Comparison of ENCODE assay signal across 8 cellular contexts in the genomic region with DNA sequence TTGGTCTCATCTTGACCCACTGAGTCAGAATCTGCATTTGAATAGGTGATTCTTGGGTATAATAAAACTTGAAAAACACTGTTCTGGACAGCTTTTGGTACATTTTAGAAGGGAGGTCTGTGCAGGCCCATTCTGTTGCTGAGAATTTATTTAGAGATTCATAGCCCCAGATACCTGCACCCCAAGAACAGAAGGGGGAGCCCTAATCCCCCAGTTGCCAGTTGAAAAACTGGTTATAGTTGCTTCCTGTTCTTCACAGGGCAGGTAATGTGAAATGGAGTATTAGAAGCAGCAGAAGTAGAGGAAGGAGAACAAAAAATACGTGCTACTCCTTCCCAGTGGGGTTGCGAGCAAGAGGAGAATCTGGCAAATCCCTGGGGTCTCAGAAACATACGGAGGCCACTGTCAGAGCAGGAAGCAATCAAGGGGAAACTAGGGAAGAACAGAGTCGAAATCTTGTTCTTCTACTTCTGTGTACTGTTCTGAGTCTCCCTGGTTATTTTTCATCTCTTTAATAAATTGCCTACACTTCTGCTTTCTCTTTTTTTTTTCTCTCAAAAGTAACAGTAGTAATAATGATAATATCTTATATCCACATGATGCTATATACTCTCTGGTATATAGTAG. TPM values are rescaled to one million over a fixed set of nuclear protein-coding genes. Genes with fewer than 3 reads are reported as not detected.
DNase-seq lines count a peak whose midpoint lies in the region; ATAC-seq and TF ChIP-seq lines count a peak whose summit lies in the region.

No MANE protein-coding gene starts in this region.

- no peak overlapping the region for H3K27ac Mint-ChIP-seq in T-helper 1 cell treated with Interleukin-12 subunit alpha and Interleukin-12 subunit beta and Interleukin-4 antibody, amounts not matched to agents 30 μg/mL and 1 μg/mL, for 36 hours
- no peak overlapping the region for H3K27ac Mint-ChIP-seq in neural crest cell (ENCODE audit: unreplicated experiment)

- WGBS in suprapubic skin = 35% methylated on average over 4 of the region's 4 CpGs

- H3K4me3 Mint-ChIP-seq in T-helper 1 cell treated with Interleukin-12 subunit alpha and Interleukin-12 subunit beta and Interleukin-4 antibody, amounts not matched to agents 30 μg/mL and 1 μg/mL, for 36 hours = peak overlapping the region; percentile 8
- H3K4me3 Mint-ChIP-seq in neural crest cell = no peak overlapping the region

- peaks cover 16% of the 10 kb centered on the region for H3K27me3 Mint-ChIP-seq in T-helper 1 cell treated with Interleukin-12 subunit alpha and Interleukin-12 subunit beta and Interleukin-4 antibody, amounts not matched to agents 30 μg/mL and 1 μg/mL, for 36 hours (ENCODE audit: low read depth)
- H3K27me3 Mint-ChIP-seq in neural crest cell (ENCODE audit: low read depth) = no peaks in the 10 kb centered on the region

- H3K27me3 ChIP-seq in dorsolateral prefrontal cortex (no peaks in the 10 kb centered on the region), suprapubic skin (no peaks in the 10 kb centered on the region), ascending aorta (no peaks in the 10 kb centered on the region)

- H3K9me3 Mint-ChIP-seq in T-helper 1 cell treated with Interleukin-12 subunit alpha and Interleukin-12 subunit beta and Interleukin-4 antibody, amounts not matched to agents 30 μg/mL and 1 μg/mL, for 36 hours = no peaks in the 10 kb centered on the region
- no peaks in the 10 kb centered on the region for H3K9me3 Mint-ChIP-seq in neural crest cell

- no peak for TF ChIP-seq EP300 in suprapubic skin (IDR thresholded peaks at IDR 0.05)

- no peak overlapping the region for H3K27ac ChIP-seq in dorsolateral prefrontal cortex
- no peak overlapping the region for H3K27ac ChIP-seq in suprapubic skin
- no peak overlapping the region for H3K27ac ChIP-seq in ascending aorta

- H3K4me1 Mint-ChIP-seq in T-helper 1 cell treated with Interleukin-12 subunit alpha and Interleukin-12 subunit beta and Interleukin-4 antibody, amounts not matched to agents 30 μg/mL and 1 μg/mL, for 36 hours (ENCODE audit: low read depth) = peaks cover 2% of the 10 kb centered on the region
- H3K4me1 Mint-ChIP-seq in neural crest cell = peaks cover 3% of the 10 kb centered on the region

- H3K4me3 ChIP-seq in dorsolateral prefrontal cortex = no peak overlapping the region
- no peak overlapping the region for H3K4me3 ChIP-seq in suprapubic skin
- H3K4me3 ChIP-seq in ascending aorta = no peak overlapping the region

- peak; percentile 92 for ATAC-seq in GM19395 (IDR thresholded peaks at IDR 0.05; ENCODE audit: unreplicated experiment)
- ATAC-seq in HG03378 (IDR thresholded peaks at IDR 0.05; ENCODE audit: unreplicated experiment) = peak; percentile 81

- H3K36me3 ChIP-seq in suprapubic skin (no peaks in the 10 kb centered on the region), ascending aorta (no peaks in the 10 kb centered on the region)

- TF ChIP-seq POLR2A in suprapubic skin (IDR thresholded peaks at IDR 0.05) = no peak

- H3K4me1 ChIP-seq in suprapubic skin = peaks cover 40% of the 10 kb centered on the region
- no peaks in the 10 kb centered on the region for H3K4me1 ChIP-seq in ascending aorta

- DNase-seq in ELR (ENCODE audit: low read depth) (peak; percentile 57), dorsolateral prefrontal cortex (no peak), neural crest cell (ENCODE audit: low read depth, low spot score) (no peak), suprapubic skin (ENCODE audit: low spot score in 2 of 2) (no peak), ascending aorta (ENCODE audit: low spot score in 2 of 2) (no peak)

- H3K9me3 ChIP-seq in suprapubic skin = no peaks in the 10 kb centered on the region
- H3K9me3 ChIP-seq in ascending aorta = no peaks in the 10 kb centered on the region

- no peaks in the 10 kb centered on the region for H3K36me3 Mint-ChIP-seq in T-helper 1 cell treated with Interleukin-12 subunit alpha and Interleukin-12 subunit beta and Interleukin-4 antibody, amounts not matched to agents 30 μg/mL and 1 μg/mL, for 36 hours (ENCODE audit: low read depth)
- no peaks in the 10 kb centered on the region for H3K36me3 Mint-ChIP-seq in neural crest cell (ENCODE audit: low read depth)

- intact Hi-C loops in dorsolateral prefrontal cortex (cut with DNase I) (no loop called here), ascending aorta (cut with DNase I) (no loop called here)

- TF ChIP-seq CTCF in dorsolateral prefrontal cortex (IDR thresholded peaks at IDR 0.05 in 54 of 56, conservative IDR thresholded peaks at IDR 0.05 in 2 of 56; ENCODE audit: low read depth in 1 of 56, partially characterized antibody in 56 of 56) (peak in 53 of 56 donors; percentile 24 to 77 (median 52)), neural crest cell (conservative IDR thresholded peaks at IDR 0.05) (peak; percentile 46), suprapubic skin (IDR thresholded peaks at IDR 0.05) (peak in 1 of 2 donors; percentile 34), ascending aorta (IDR thresholded peaks at IDR 0.05) (no peak)

RNA-seq across cellular contexts. Expression of gene CLCA2, which starts 4.6 kb away (rescaled TPM):
- total RNA-seq in dorsolateral prefrontal cortex (1 to 10 TPM in 7 of 120 experiments, under 1 TPM in 83, not detected in 30; 0.10 to 2.0 (median 0.39) TPM), neural crest cell (not detected in 2 replicates), suprapubic skin (100 to 1,000 TPM in 3 of 4 donors, 10 to 100 TPM in 1; 49.3 to 147 (median 112) TPM), ascending aorta (not detected)

RNA-seq across cellular contexts. Expression of gene ODF2L, which starts 23.3 kb away (rescaled TPM):
- total RNA-seq in dorsolateral prefrontal cortex (10 to 100 TPM; 44.3 to 89.6 (median 67.4) TPM), neural crest cell (43.9 and 45.8 TPM in 2 replicates), suprapubic skin (10 to 100 TPM; 16.6 to 33.4 (median 23.5) TPM), ascending aorta (6.2 TPM)

RNA-seq across cellular contexts. Expression of gene CLCA1, which starts 49.3 kb away (rescaled TPM):
- total RNA-seq in dorsolateral prefrontal cortex (under 1 TPM in 1 of 120 experiments, not detected in 119; 0.20 TPM), neural crest cell (not detected in 2 replicates), suprapubic skin (not detected), ascending aorta (not detected)

Comparison
In these comparisons a context has a peak if more than half of its experiments do, and no peak if none do; other contexts are left out.
1. CTCF ChIP-seq: peak in dorsolateral prefrontal cortex (53 of 56) and neural crest cell (single experiment); none in ascending aorta (0 of 3).
2. RNA of gene CLCA2, which starts 4.6 kb away (total RNA-seq): 49.3 to 147 TPM in suprapubic skin; 0.10 to 2.0 TPM in dorsolateral prefrontal cortex, not detected in neural crest cell and not detected in ascending aorta (single experiment); every median in the first group is over 10 times any median in the second.